In genomic region chr2:98063289-98063688, GRCh38 we compare ENCODE assay signal across 22 cellular contexts. TPM values are rescaled to one million over a fixed set of nuclear protein-coding genes. Genes with fewer than 3 reads are reported as not detected.
"Had no signal": no experiment of that assay in that cellular context is flagged by ENCODE, and none has a peak within 500 bp of the region (broad histone marks: within the 10 kb centered on the region; RNA-seq: fewer than 3 reads in every experiment).

No MANE protein-coding gene starts in this region.

- H3K4me1 ChIP-seq: right atrium auricular region, transverse colon had no signal

- H3K4me3 ChIP-seq: right atrium auricular region, skin epidermis, transverse colon had no signal

- H3K27ac ChIP-seq: right atrium auricular region, skin epidermis, transverse colon had no signal

- H3K27me3 ChIP-seq: right atrium auricular region, transverse colon had no signal

- H3K9me3 ChIP-seq: right atrium auricular region, transverse colon had no signal

- H3K36me3 ChIP-seq: right atrium auricular region, transverse colon had no signal

- ATAC-seq: natural killer cell; stimulated activated naive B cell treated with anti-CD40 and anti-IgM and Interleukin-4, amounts not matched to agents 10 μg/mL and 1 μg/mL and 100 μg/mL, for 72 hours had no signal

- DNase-seq: activated CD4-positive, alpha-beta T cell treated with anti-CD3 and anti-CD28 coated beads, Interleukin-2, amount 50 U/mL, for 48 hours; activated naive CD4-positive, alpha-beta T cell treated with anti-CD3 and anti-CD28 coated beads, Interleukin-2, amount 10 ng/mL, durations not matched to agents 7 days and 5 days; activated T-cell treated with anti-CD3 and anti-CD28 coated beads, Interleukin-2, amount 50 U/mL, for 1 hour; effector memory CD4-positive, alpha-beta T cell; foreskin melanocyte; head of caudate nucleus; mesenchymal stem cell; natural killer cell; stimulated activated CD4-positive, alpha-beta T cell treated with anti-CD3 and anti-CD28 coated beads, Interleukin-15, amount 100 ng/mL, for 24 hours; stimulated activated CD4-positive, alpha-beta T cell treated with anti-CD3 and anti-CD28 coated beads, Interleukin-4, amount 100 ng/mL, for 1 hour; stimulated activated naive B cell treated with anti-CD40 and anti-IgM and Interleukin-4, amounts not matched to agents 10 μg/mL and 1 μg/mL and 100 μg/mL, for 72 hours; T-helper 9 cell; transverse colon had no signal

- FAIRE-seq: astrocyte, bronchial epithelial cell, keratinocyte had no signal

RNA-seq across cellular contexts. Expression of gene VWA3B, which starts 23.7 kb away (rescaled TPM):
- total RNA-seq: activated T-helper 2 cell treated with anti-CD3 and anti-CD28 coated beads, Interferon-gamma antibody, Interleukin-2, Interleukin-4, amounts not matched to agents 10 μg/mL and 5 μg/mL and 100 μg/mL, durations not matched to agents 14 hours and 24 hours and 36 hours; astrocyte; bronchial epithelial cell; liver; natural killer cell; right atrium auricular region; subcutaneous adipose tissue had no signal
- polyA plus RNA-seq: fibroblast of lung, keratinocyte had no signal
